In the genomic region with DNA sequence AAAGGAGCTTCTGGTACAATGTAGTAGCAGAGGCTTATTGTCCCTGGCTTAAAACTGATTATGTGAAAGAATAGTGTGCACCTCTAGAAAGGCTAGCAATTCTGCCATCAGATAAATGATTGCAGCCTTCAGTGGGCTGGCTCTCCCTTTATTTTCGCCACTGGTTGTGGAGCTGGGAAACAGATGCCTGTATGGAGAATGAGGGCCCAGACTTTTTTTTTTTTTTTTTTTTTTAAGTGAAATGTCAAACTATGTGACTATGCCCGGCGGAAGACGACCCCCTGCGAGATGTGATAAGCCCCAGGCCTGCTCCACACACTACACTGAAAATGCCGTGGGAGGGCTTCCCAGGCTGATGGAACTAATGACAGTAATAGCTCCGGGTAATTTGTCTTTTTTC, we compare ENCODE assay signal across 23 cellular contexts. TPM values are rescaled to one million over a fixed set of nuclear protein-coding genes. Genes with fewer than 3 reads are reported as not detected.
"Had no signal": no experiment of that assay in that cellular context is flagged by ENCODE, and none has a peak within 500 bp of the region (broad histone marks: within the 10 kb centered on the region; RNA-seq: fewer than 3 reads in every experiment).

No MANE protein-coding gene starts in this region.

- H3K4me3 ChIP-seq: PC-9 had no signal

- ATAC-seq: activated CD8-positive, alpha-beta T cell treated with anti-CD3 and anti-CD28 coated beads for 36 hours; activated T-cell treated with anti-CD3 and anti-CD28 coated beads, Interleukin-2, amount 50 U/mL, for 72 hours; activated T-helper 17 cell treated with anti-CD3 and anti-CD28 coated beads, Interleukin-2, amount 50 U/mL, for 72 hours; Right ventricle myocardium inferior had no signal

- H3K4me2 ChIP-seq: PC-9 had no signal

- DNase-seq: activated CD4-positive, alpha-beta T cell treated with anti-CD3 and anti-CD28 coated beads, Interleukin-2, amount 10 ng/mL, durations not matched to agents 24 days and 14 days; activated CD4-positive, alpha-beta T cell treated with anti-CD3 and anti-CD28 coated beads, Interleukin-2, amount 50 U/mL, for 4 hours; activated CD8-positive, alpha-beta T cell treated with anti-CD3 and anti-CD28 coated beads for 36 hours; activated effector memory CD4-positive, alpha-beta T cell treated with anti-CD3 and anti-CD28 coated beads, Interleukin-2, amount 50 U/mL, for 16 hours; activated naive CD4-positive, alpha-beta T cell; activated naive CD4-positive, alpha-beta T cell treated with anti-CD3 and anti-CD28 coated beads, Interleukin-2, amount 50 U/mL, for 16 hours; activated naive CD8-positive, alpha-beta T cell treated with anti-CD3 and anti-CD28 coated beads for 36 hours; activated T-cell treated with anti-CD3 and anti-CD28 coated beads, Interleukin-2, amount 50 U/mL, for 1 hour; activated T-cell treated with anti-CD3 and anti-CD28 coated beads, Interleukin-2, amount 50 U/mL, for 72 hours; amniotic stem cell; aorta; brain microvascular endothelial cell; NCI-H1092 treated with DMSO at 0.1 percent for 48 hours; NCI-H1694; NCI-H1930; NCI-H2081 treated with DMSO at 0.1 percent for 48 hours; NCI-H446; NCI-H524; PC-9; SIG-M5 had no signal

- H3K27me3 ChIP-seq: brain microvascular endothelial cell had no signal

- H3K27ac ChIP-seq: brain microvascular endothelial cell, PC-9, RWPE1 had no signal

- H3K36me3 ChIP-seq: brain microvascular endothelial cell had no signal

- H2AFZ ChIP-seq: PC-9 had no signal

RNA-seq across cellular contexts. Expression of a gene that starts 28.7 kb away (rescaled TPM):
- polyA plus RNA-seq: aorta had no signal
